8 cellular contexts compared by ENCODE assay signal in genomic region chr19:19053508-19054314, GRCh38. TPM values are rescaled to one million over a fixed set of nuclear protein-coding genes. Genes with fewer than 3 reads are reported as not detected.
DNase-seq lines count a peak whose midpoint lies in the region; ATAC-seq and TF ChIP-seq lines count a peak whose summit lies in the region.

No MANE protein-coding gene starts in this region.

- TF ChIP-seq CTCF in BE2C (IDR thresholded peaks at IDR 0.05; ENCODE audit: low read depth, low read length), result peak; percentile 79
- peak; percentile 77 to 86 (median 84) for TF ChIP-seq CTCF in HCT116 (IDR thresholded peaks at IDR 0.05 in 2 of 3, conservative IDR thresholded peaks at IDR 0.05 in 1 of 3; ENCODE audit: borderline replicate concordance in 1 of 3, insufficient read depth in 1 of 3, low read depth in 2 of 3, low read length in 2 of 3)
- TF ChIP-seq CTCF in brain microvascular endothelial cell (IDR thresholded peaks at IDR 0.05; ENCODE audit: low read depth, low read length, missing control alignments), result peak; percentile 79

- H3K4me3 ChIP-seq in BE2C (ENCODE audit: low read depth, low read length), result no peak overlapping the region
- H3K4me3 ChIP-seq in HCT116 (replicated peaks in 1 of 2; ENCODE audit: low read depth in 1 of 2, low read length in 2 of 2), result no peak overlapping the region
- no peak overlapping the region for H3K4me3 ChIP-seq in brain microvascular endothelial cell (ENCODE audit: low read depth, low read length)

- intact Hi-C loops in HCT116 (cut with micrococcal nuclease), result loop anchor here (1.0 kb wide), 2 partner anchors 63 to 86 kb away; no protein-coding TSS in a partner anchor

- BruUV-seq in HCT116 (replicated peaks; lab: Mats Ljungman, UMichigan), result no TSS peak

- no peaks in the 10 kb centered on the region for H3K9me3 ChIP-seq in BE2C
- no peaks in the 10 kb centered on the region for H3K9me3 ChIP-seq in HCT116 (ENCODE audit: control insufficient read depth in 1 of 2, insufficient read depth in 1 of 2, low read depth in 1 of 2, low read length in 2 of 2)

- DNase-seq in BE2C, result peak; percentile 79
- peak; percentile 57 for DNase-seq in HCT116 (ENCODE audit: low read depth, low spot score)
- DNase-seq in T-helper 2 cell, result peak; percentile 18 to 58 (median 42)
- DNase-seq in brain microvascular endothelial cell, result peak; percentile 6
- DNase-seq in islet precursor cell, result peak; percentile 74
- DNase-seq in stimulated activated CD4-positive, alpha-beta T cell treated with anti-CD3 and anti-CD28 coated beads, Interleukin-2, amount 100 ng/mL, for 48 hours, result peak; percentile 53 to 63
- DNase-seq in GDM1 (lab: John Stamatoyannopoulos, UW), result no peak

- no peak for TF ChIP-seq POLR2A in HCT116 (IDR thresholded peaks at IDR 0.05; ENCODE audit: borderline replicate concordance, extremely low read depth, insufficient read depth, insufficient read length)

- POLR2A ChIA-PET in HCT116 (lab: Charles Lee), result no interaction called here

- no peak overlapping the region for H2AFZ ChIP-seq in HCT116 (ENCODE audit: low read depth, low read length, poor library complexity, severe bottlenecking)

- no peaks in the 10 kb centered on the region for H3K79me2 ChIP-seq in HCT116 (ENCODE audit: insufficient read depth, low read length)

- H3K27ac ChIP-seq in HCT116 (ENCODE audit: low read depth, low read length) (no peak overlapping the region), brain microvascular endothelial cell (no peak overlapping the region)

- H3K36me3 ChIP-seq in BE2C (peaks cover 85% of the 10 kb centered on the region), HCT116 (ENCODE audit: control insufficient read depth in 1 of 2, insufficient read depth in 2 of 2, low read length in 2 of 2) (peaks cover 8 to 55% of the 10 kb centered on the region in 2 experiments; a peak in 3 of 4 replicates), brain microvascular endothelial cell (replicated peaks) (peaks cover 61% of the 10 kb centered on the region)

- no peak overlapping the region for H3K9ac ChIP-seq in HCT116 (ENCODE audit: low read length)

- peak; percentile 94 for TF ChIP-seq RAD21 in HCT116 (IDR thresholded peaks at IDR 0.05; ENCODE audit: low read depth)

- no peaks in the 10 kb centered on the region for H3K9me2 ChIP-seq in HCT116 (ENCODE audit: insufficient read depth)

- H3K27me3 ChIP-seq in BE2C (no peaks in the 10 kb centered on the region), HCT116 (ENCODE audit: insufficient read depth, low read length) (no peaks in the 10 kb centered on the region), brain microvascular endothelial cell (replicated peaks) (no peaks in the 10 kb centered on the region)

- RAD21 ChIA-PET in HCT116 (lab: Charles Lee; ENCODE audit: low non-redundant PET in 1 of 2, low total read pairs in 2 of 2, uncharacterized antibody in 2 of 2, unreplicated experiment in 2 of 2), result interaction anchor here in 1 of 2 experiments (1.3 kb wide), 1 partner anchor 88 kb away, joined by 3 read pairs; no protein-coding TSS in a partner anchor

- no peaks in the 10 kb centered on the region for H4K20me1 ChIP-seq in HCT116 (ENCODE audit: insufficient read depth)

- H3K4me1 ChIP-seq in BE2C (no peaks in the 10 kb centered on the region), HCT116 (ENCODE audit: control insufficient read depth in 1 of 2, insufficient read depth in 2 of 2, low read length in 2 of 2) (no peaks in the 10 kb centered on the region)

- in situ Hi-C loops in brain microvascular endothelial cell (cut with HindIII; ENCODE audit: low pct_ligation_motif_present, low sequenced_read_pairs), result no loop called here

- CTCF ChIA-PET in HCT116 (lab: Charles Lee), result interaction anchor here (1.2 to 1.4 kb wide), 2 partner anchors 62 to 121 kb away, joined by 3 to 4 read pairs; no protein-coding TSS in a partner anchor

- H3K4me2 ChIP-seq in HCT116 (ENCODE audit: low read length), result no peak overlapping the region

- peak; percentile 88 for ATAC-seq in HCT116
- ATAC-seq in HG03571 (IDR thresholded peaks at IDR 0.05; ENCODE audit: unreplicated experiment), result no peak

TF ChIP-seq in HCT116, 20 proteins besides CTCF, POLR2A, EP300 and RAD21:
- TF ChIP-seq ELF1 (IDR thresholded peaks at IDR 0.05; ENCODE audit: borderline replicate concordance, low read depth), result no peak
- no peak for TF ChIP-seq ATF3 (IDR thresholded peaks at IDR 0.05)
- TF ChIP-seq EGR1 (IDR thresholded peaks at IDR 0.05; ENCODE audit: low read depth), result no peak
- no peak for TF ChIP-seq SP1 (IDR thresholded peaks at IDR 0.05; ENCODE audit: low read depth)
- TF ChIP-seq, protein P1, sequence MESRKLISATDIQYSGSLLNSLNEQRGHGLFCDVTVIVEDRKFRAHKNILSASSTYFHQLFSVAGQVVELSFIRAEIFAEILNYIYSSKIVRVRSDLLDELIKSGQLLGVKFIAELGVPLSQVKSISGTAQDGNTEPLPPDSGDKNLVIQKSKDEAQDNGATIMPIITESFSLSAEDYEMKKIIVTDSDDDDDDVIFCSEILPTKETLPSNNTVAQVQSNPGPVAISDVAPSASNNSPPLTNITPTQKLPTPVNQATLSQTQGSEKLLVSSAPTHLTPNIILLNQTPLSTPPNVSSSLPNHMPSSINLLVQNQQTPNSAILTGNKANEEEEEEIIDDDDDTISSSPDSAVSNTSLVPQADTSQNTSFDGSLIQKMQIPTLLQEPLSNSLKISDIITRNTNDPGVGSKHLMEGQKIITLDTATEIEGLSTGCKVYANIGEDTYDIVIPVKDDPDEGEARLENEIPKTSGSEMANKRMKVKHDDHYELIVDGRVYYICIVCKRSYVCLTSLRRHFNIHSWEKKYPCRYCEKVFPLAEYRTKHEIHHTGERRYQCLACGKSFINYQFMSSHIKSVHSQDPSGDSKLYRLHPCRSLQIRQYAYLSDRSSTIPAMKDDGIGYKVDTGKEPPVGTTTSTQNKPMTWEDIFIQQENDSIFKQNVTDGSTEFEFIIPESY (IDR thresholded peaks at IDR 0.05; ENCODE audit: extremely low read depth, insufficient replicate concordance, low read length), result no peak
- TF ChIP-seq FOSL1 (IDR thresholded peaks at IDR 0.05; ENCODE audit: low read depth), result no peak
- TF ChIP-seq SRF (IDR thresholded peaks at IDR 0.05; ENCODE audit: low read depth), result no peak
- TF ChIP-seq, protein P2, sequence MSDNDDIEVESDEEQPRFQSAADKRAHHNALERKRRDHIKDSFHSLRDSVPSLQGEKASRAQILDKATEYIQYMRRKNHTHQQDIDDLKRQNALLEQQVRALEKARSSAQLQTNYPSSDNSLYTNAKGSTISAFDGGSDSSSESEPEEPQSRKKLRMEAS (IDR thresholded peaks at IDR 0.05), result no peak
- TF ChIP-seq POLR2AphosphoS5 (IDR thresholded peaks at IDR 0.05; ENCODE audit: low read depth, low read length), result no peak
- no peak for TF ChIP-seq CBX3 (IDR thresholded peaks at IDR 0.05; ENCODE audit: low read depth)
- TF ChIP-seq, protein P3, sequence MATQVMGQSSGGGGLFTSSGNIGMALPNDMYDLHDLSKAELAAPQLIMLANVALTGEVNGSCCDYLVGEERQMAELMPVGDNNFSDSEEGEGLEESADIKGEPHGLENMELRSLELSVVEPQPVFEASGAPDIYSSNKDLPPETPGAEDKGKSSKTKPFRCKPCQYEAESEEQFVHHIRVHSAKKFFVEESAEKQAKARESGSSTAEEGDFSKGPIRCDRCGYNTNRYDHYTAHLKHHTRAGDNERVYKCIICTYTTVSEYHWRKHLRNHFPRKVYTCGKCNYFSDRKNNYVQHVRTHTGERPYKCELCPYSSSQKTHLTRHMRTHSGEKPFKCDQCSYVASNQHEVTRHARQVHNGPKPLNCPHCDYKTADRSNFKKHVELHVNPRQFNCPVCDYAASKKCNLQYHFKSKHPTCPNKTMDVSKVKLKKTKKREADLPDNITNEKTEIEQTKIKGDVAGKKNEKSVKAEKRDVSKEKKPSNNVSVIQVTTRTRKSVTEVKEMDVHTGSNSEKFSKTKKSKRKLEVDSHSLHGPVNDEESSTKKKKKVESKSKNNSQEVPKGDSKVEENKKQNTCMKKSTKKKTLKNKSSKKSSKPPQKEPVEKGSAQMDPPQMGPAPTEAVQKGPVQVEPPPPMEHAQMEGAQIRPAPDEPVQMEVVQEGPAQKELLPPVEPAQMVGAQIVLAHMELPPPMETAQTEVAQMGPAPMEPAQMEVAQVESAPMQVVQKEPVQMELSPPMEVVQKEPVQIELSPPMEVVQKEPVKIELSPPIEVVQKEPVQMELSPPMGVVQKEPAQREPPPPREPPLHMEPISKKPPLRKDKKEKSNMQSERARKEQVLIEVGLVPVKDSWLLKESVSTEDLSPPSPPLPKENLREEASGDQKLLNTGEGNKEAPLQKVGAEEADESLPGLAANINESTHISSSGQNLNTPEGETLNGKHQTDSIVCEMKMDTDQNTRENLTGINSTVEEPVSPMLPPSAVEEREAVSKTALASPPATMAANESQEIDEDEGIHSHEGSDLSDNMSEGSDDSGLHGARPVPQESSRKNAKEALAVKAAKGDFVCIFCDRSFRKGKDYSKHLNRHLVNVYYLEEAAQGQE (IDR thresholded peaks at IDR 0.05; ENCODE audit: low read depth), result no peak
- no peak for TF ChIP-seq ZNF274 (IDR thresholded peaks at IDR 0.05; ENCODE audit: low read depth, low read length)
- TF ChIP-seq SIN3A (IDR thresholded peaks at IDR 0.05; ENCODE audit: low read depth), result no peak
- no peak for TF ChIP-seq CEBPB (IDR thresholded peaks at IDR 0.05; ENCODE audit: low read depth)
- TF ChIP-seq EZH2phosphoT487 (IDR thresholded peaks at IDR 0.05; ENCODE audit: borderline replicate concordance), result no peak
- TF ChIP-seq TCF7L2 (IDR thresholded peaks at IDR 0.05; ENCODE audit: borderline replicate concordance, extremely low read depth, insufficient read depth, insufficient read length), result no peak
- TF ChIP-seq ZFX (IDR thresholded peaks at IDR 0.05), result no peak
- no peak for TF ChIP-seq YY1 (IDR thresholded peaks at IDR 0.05; ENCODE audit: extremely low read depth, insufficient replicate concordance, low read depth, low read length)
- TF ChIP-seq EZH2 (IDR thresholded peaks at IDR 0.05), result no peak

RNA-seq across cellular contexts. Expression of gene SLC25A42, which starts 10.1 kb away (rescaled TPM):
- polyA plus RNA-seq in BE2C (2012; ENCODE audit: insufficient read depth, insufficient read length, low read depth), result 6.4 TPM
- total RNA-seq in HCT116 (2021; ENCODE audit: unreplicated experiment), result 10.2 TPM
- 8.2 and 8.6 TPM in 2 replicates for polyA plus RNA-seq in HCT116 (2012)

RNA-seq across cellular contexts. Expression of gene ARMC6, which starts 20.3 kb away (rescaled TPM):
- 157 TPM for polyA plus RNA-seq in BE2C (2012; ENCODE audit: insufficient read depth, insufficient read length, low read depth)
- total RNA-seq in HCT116 (2021; ENCODE audit: unreplicated experiment), result 34.7 TPM
- 27.0 and 27.2 TPM in 2 replicates for polyA plus RNA-seq in HCT116 (2012)

RNA-seq across cellular contexts. Expression of gene SUGP2, which starts 20.4 kb away (rescaled TPM):
- 101 TPM for polyA plus RNA-seq in BE2C (2012; ENCODE audit: insufficient read depth, insufficient read length, low read depth)
- total RNA-seq in HCT116 (2021; ENCODE audit: unreplicated experiment), result 82.4 TPM
- polyA plus RNA-seq in HCT116 (2012), result 36.5 and 40.8 TPM in 2 replicates
